ENCODE assay signal across 33 cellular contexts in genomic region chr10:57141708-57142107, GRCh38.
"Had no signal": no experiment of that assay in that cellular context is flagged by ENCODE, and none has a peak within 500 bp of the region (broad histone marks: within the 10 kb centered on the region; RNA-seq: fewer than 3 reads in every experiment).

No MANE protein-coding gene starts in this region.

- H3K4me3 ChIP-seq: adrenal gland, ascending aorta, body of pancreas, breast epithelium, cardiac muscle cell had no signal

- H3K4me1 ChIP-seq: adrenal gland, ascending aorta, body of pancreas, breast epithelium had no signal

- H3K27ac ChIP-seq: adrenal gland, ascending aorta, body of pancreas, brain microvascular endothelial cell, breast epithelium, cardiac muscle cell had no signal

- ATAC-seq: activated naive CD4-positive, alpha-beta T cell treated with anti-CD3 and anti-CD28 coated beads, Interleukin-2, amount 50 U/mL, for 72 hours; activated naive CD8-positive, alpha-beta T cell treated with anti-CD3 and anti-CD28 coated beads, Interleukin-2, amount 50 U/mL, for 24 hours; activated T-cell treated with anti-CD3 and anti-CD28 coated beads, Interleukin-2, amount 50 U/mL, for 4 hours; activated T-cell treated with anti-CD3 and anti-CD28 coated beads, Interleukin-2, amount 50 U/mL, for 72 hours; activated T-helper 17 cell treated with anti-CD3 and anti-CD28 coated beads, Interleukin-2, amount 50 U/mL, for 72 hours; body of pancreas had no signal

- H3K27me3 ChIP-seq: adrenal gland, ascending aorta, body of pancreas, brain microvascular endothelial cell, breast epithelium, cardiac muscle cell had no signal

- DNase-seq: activated effector memory CD4-positive, alpha-beta T cell treated with anti-CD3 and anti-CD28 coated beads, Interleukin-2, amount 50 U/mL, for 16 hours; activated effector memory CD4-positive, alpha-beta T cell treated with Interleukin-2 at 50 U/mL for 16 hours; activated gamma-delta T cell; activated gamma-delta T cell treated with Interleukin-2 at 50 U/mL for 16 hours; activated naive CD4-positive, alpha-beta T cell; activated naive CD4-positive, alpha-beta T cell treated with anti-CD3 and anti-CD28 coated beads for 36 hours; activated naive CD4-positive, alpha-beta T cell treated with anti-CD3 and anti-CD28 coated beads, Interleukin-2, amount 10 ng/mL, durations not matched to agents 7 days and 5 days; activated naive CD4-positive, alpha-beta T cell treated with anti-CD3 and anti-CD28 coated beads, Interleukin-2, amount 50 U/mL, for 16 hours; activated naive CD4-positive, alpha-beta T cell treated with Interleukin-2 at 50 U/mL for 16 hours; activated naive CD8-positive, alpha-beta T cell treated with anti-CD3 and anti-CD28 coated beads for 36 hours; activated naive CD8-positive, alpha-beta T cell treated with anti-CD3 and anti-CD28 coated beads, Interleukin-2, amount 10 ng/mL, durations not matched to agents 7 days and 5 days; activated naive CD8-positive, alpha-beta T cell treated with anti-CD3 and anti-CD28 coated beads, Interleukin-2, amount 50 U/mL, for 24 hours; activated T-cell treated with anti-CD3 and anti-CD28 coated beads, Interleukin-2, amount 50 U/mL, for 1 hour; activated T-cell treated with anti-CD3 and anti-CD28 coated beads, Interleukin-2, amount 50 U/mL, for 24 hours; activated T-cell treated with anti-CD3 and anti-CD28 coated beads, Interleukin-2, amount 50 U/mL, for 4 hours; activated T-cell treated with anti-CD3 and anti-CD28 coated beads, Interleukin-2, amount 50 U/mL, for 48 hours; activated T-cell treated with anti-CD3 and anti-CD28 coated beads, Interleukin-2, amount 50 U/mL, for 72 hours; adrenal gland; amniotic stem cell; amygdala; anterior cingulate cortex; aorta; body of pancreas; brain microvascular endothelial cell; caudate nucleus; cerebellar nuclear complex had no signal

- H3K36me3 ChIP-seq: adrenal gland, ascending aorta, brain microvascular endothelial cell, breast epithelium, cardiac muscle cell had no signal

- H3K9me3 ChIP-seq: adrenal gland, ascending aorta, body of pancreas, breast epithelium had no signal

- FAIRE-seq: astrocyte, bronchial epithelial cell had no signal
